ENCODE assay signal across 13 cellular contexts in genomic region chr17:49214665-49215360, GRCh38. TPM values are rescaled to one million over a fixed set of nuclear protein-coding genes. Genes with fewer than 3 reads are reported as not detected.
DNase-seq lines count a peak whose midpoint lies in the region; ATAC-seq and TF ChIP-seq lines count a peak whose summit lies in the region.
"Had no signal": no experiment of that assay in that cellular context is flagged by ENCODE, and none has a peak within 500 bp of the region (broad histone marks: within the 10 kb centered on the region; RNA-seq: fewer than 3 reads in every experiment).

No MANE protein-coding gene starts in this region.

- ATAC-seq in effector memory CD8-positive, alpha-beta T cell (replicated peaks), result no peak
- no peak for ATAC-seq in HG02973 (IDR thresholded peaks at IDR 0.05; ENCODE audit: unreplicated experiment)
- ATAC-seq: foreskin keratinocyte had no signal

- peaks cover 53% of the 10 kb centered on the region for H3K36me3 Mint-ChIP-seq in activated CD4-positive, alpha-beta T cell treated with anti-CD3 and anti-CD28 coated beads, Interleukin-2, amount 10 ng/mL, durations not matched to agents 7 days and 5 days (ENCODE audit: low read depth)
- H3K36me3 Mint-ChIP-seq in effector memory CD8-positive, alpha-beta T cell (ENCODE audit: insufficient read depth), result peaks cover 63% of the 10 kb centered on the region

- H3F3A ChIP-seq in OCI-LY1 (ENCODE audit: insufficient read depth, low read length), result 0 out of 2 replicates have a peak, but pooled peaks cover 6% of the 10 kb centered on the region

- no peaks in the 10 kb centered on the region for H3K27me3 ChIP-seq in OCI-LY1 (ENCODE audit: insufficient read depth, low read length)
- no peaks in the 10 kb centered on the region for H3K27me3 ChIP-seq in spleen (replicated peaks in 1 of 7)
- H3K27me3 ChIP-seq: cardiac muscle cell had no signal

- POLR2A ChIA-PET in activated CD4-positive, alpha-beta T cell treated with anti-CD3 and anti-CD28 coated beads, Interleukin-2, amount 10 ng/mL, durations not matched to agents 7 days and 5 days (lab: Charles Lee), result interaction anchor here (0.6 to 0.7 kb wide), 2 partner anchors 21 to 536 kb away, joined by 3 to 5 read pairs; no protein-coding TSS in a partner anchor

- no peak for TF ChIP-seq POLR2A in spleen (IDR thresholded peaks at IDR 0.05)

- H3K36me3 ChIP-seq in OCI-LY1 (ENCODE audit: insufficient read depth, low read length), result peaks cover 33% of the 10 kb centered on the region
- peaks cover 0 to 57% (median 4%) of the 10 kb centered on the region in 6 donors for H3K36me3 ChIP-seq in spleen
- H3K36me3 ChIP-seq: cardiac muscle cell had no signal

- no peaks in the 10 kb centered on the region for H3K9me2 ChIP-seq in OCI-LY1 (ENCODE audit: low read depth, low read length)

- H3K9me3 ChIP-seq in OCI-LY1 (ENCODE audit: low read length) (no peaks in the 10 kb centered on the region), spleen (no peaks in the 10 kb centered on the region)

- DNase-seq in activated CD4-positive, alpha-beta T cell treated with anti-CD3 and anti-CD28 coated beads, Interleukin-2, amount 10 ng/mL, durations not matched to agents 7 days and 5 days, result no peak
- DNase-seq in activated CD4-positive, alpha-beta T cell treated with anti-CD3 and anti-CD28 coated beads for 1 hour, result no peak
- no peak for DNase-seq in effector memory CD8-positive, alpha-beta T cell
- DNase-seq in spleen (no peak), NCI-H2081 treated with DMSO at 0.1 percent for 48 hours (lab: John Stamatoyannopoulos, UW) (no peak), HCEC 1CT (no peak)
- DNase-seq: activated CD4-positive, alpha-beta T cell treated with anti-CD3 and anti-CD28 coated beads, Interleukin-2, amount 50 U/mL, for 4 hours; foreskin keratinocyte; SHP77; small intestine had no signal

- peak overlapping the region; percentile 94 for H3K4me2 ChIP-seq in OCI-LY1 (ENCODE audit: low read length)

- intact Hi-C loops in spleen (cut with DNase I; ENCODE audit: low total_unique reads), result no loop called here

- no peaks in the 10 kb centered on the region for H4K20me1 ChIP-seq in OCI-LY1 (ENCODE audit: insufficient read depth, low read length)

- peak overlapping the region; percentile 73 for H3K4me3 ChIP-seq in OCI-LY1 (ENCODE audit: low read depth, low read length, poor library complexity, severe bottlenecking)
- H3K4me3 ChIP-seq in spleen, result peak overlapping the region in 6 of 8 donors; percentile 63 to 88 (median 76)
- H3K4me3 ChIP-seq: cardiac muscle cell had no signal

- H3K27ac ChIP-seq in OCI-LY1 (ENCODE audit: low read depth, low read length, poor library complexity, severe bottlenecking), result peak overlapping the region; percentile 93
- H3K27ac ChIP-seq in spleen, result peak overlapping the region; percentile 68 to 94 (median 87)
- H3K27ac ChIP-seq: cardiac muscle cell, foreskin keratinocyte had no signal

- peak overlapping the region; percentile 31 for H3K27ac Mint-ChIP-seq in activated CD4-positive, alpha-beta T cell treated with anti-CD3 and anti-CD28 coated beads, Interleukin-2, amount 10 ng/mL, durations not matched to agents 7 days and 5 days
- peak overlapping the region; percentile 84 to 97 for H3K27ac Mint-ChIP-seq in effector memory CD8-positive, alpha-beta T cell

- 41 to 61% (median 52%) methylated on average over 12 of the region's 12 CpGs for WGBS in spleen, 5 donors

- 0 out of 2 replicates have a peak, but pooled peaks cover 3% of the 10 kb centered on the region for H3K79me2 ChIP-seq in OCI-LY1 (ENCODE audit: insufficient read depth, low read length)

- H3K27me3 Mint-ChIP-seq in activated CD4-positive, alpha-beta T cell treated with anti-CD3 and anti-CD28 coated beads, Interleukin-2, amount 10 ng/mL, durations not matched to agents 7 days and 5 days, result no peaks in the 10 kb centered on the region
- no peaks in the 10 kb centered on the region for H3K27me3 Mint-ChIP-seq in effector memory CD8-positive, alpha-beta T cell

- CTCF ChIA-PET in activated CD4-positive, alpha-beta T cell treated with anti-CD3 and anti-CD28 coated beads, Interleukin-2, amount 10 ng/mL, durations not matched to agents 7 days and 5 days (lab: Charles Lee), result interaction anchor here (1.1 to 1.5 kb wide), 3 partner anchors 11 to 22 kb away, joined by 3 to 5 read pairs (median 5); no protein-coding TSS in a partner anchor

- peak overlapping the region; percentile 57; the same call in 1 of the 2 replicates for H3K9ac ChIP-seq in OCI-LY1 (ENCODE audit: low read length)

- H3K4me1 Mint-ChIP-seq in activated CD4-positive, alpha-beta T cell treated with anti-CD3 and anti-CD28 coated beads, Interleukin-2, amount 10 ng/mL, durations not matched to agents 7 days and 5 days, result peaks cover 85% of the 10 kb centered on the region
- H3K4me1 Mint-ChIP-seq in effector memory CD8-positive, alpha-beta T cell (ENCODE audit: low read depth in 2 of 2), result peaks cover 80 to 86% of the 10 kb centered on the region in 2 donors

- TF ChIP-seq CTCF in OCI-LY1 (IDR thresholded peaks at IDR 0.05; ENCODE audit: low read length), result no peak
- TF ChIP-seq CTCF in spleen (IDR thresholded peaks at IDR 0.05 in 8 of 11, conservative IDR thresholded peaks at IDR 0.05 in 3 of 11), result no peak

- H2AFZ ChIP-seq in OCI-LY1 (ENCODE audit: low read length), result no peak overlapping the region

- peak overlapping the region; percentile 57 for H3K4me3 Mint-ChIP-seq in activated CD4-positive, alpha-beta T cell treated with anti-CD3 and anti-CD28 coated beads, Interleukin-2, amount 10 ng/mL, durations not matched to agents 7 days and 5 days
- peak overlapping the region; percentile 97 to 99 for H3K4me3 Mint-ChIP-seq in effector memory CD8-positive, alpha-beta T cell

- H3K4me1 ChIP-seq in OCI-LY1 (ENCODE audit: insufficient read depth, low read length, severe bottlenecking), result peaks cover 94% of the 10 kb centered on the region
- H3K4me1 ChIP-seq in spleen, result peaks cover 73 to 100% (median 99%) of the 10 kb centered on the region in 6 donors
- H3K4me1 ChIP-seq: foreskin keratinocyte had no signal

- no peaks in the 10 kb centered on the region for H3K9me3 Mint-ChIP-seq in activated CD4-positive, alpha-beta T cell treated with anti-CD3 and anti-CD28 coated beads, Interleukin-2, amount 10 ng/mL, durations not matched to agents 7 days and 5 days
- no peaks in the 10 kb centered on the region for H3K9me3 Mint-ChIP-seq in effector memory CD8-positive, alpha-beta T cell

RNA-seq across cellular contexts. Expression of gene ABI3, which starts 4.3 kb away (rescaled TPM):
- 10 to 100 TPM; 58.4 to 59.4 TPM for total RNA-seq in activated CD4-positive, alpha-beta T cell treated with anti-CD3 and anti-CD28 coated beads, Interleukin-2, amount 10 ng/mL, durations not matched to agents 7 days and 5 days
- 100 to 1,000 TPM in 2 of 7 donors, 10 to 100 TPM in 5; 74.0 to 121 (median 87.2) TPM for total RNA-seq in spleen
- polyA plus RNA-seq in spleen, result 10 to 100 TPM; 51.3 to 94.7 (median 56.6) TPM
- total RNA-seq: foreskin keratinocyte had no signal
- polyA plus RNA-seq: cardiac muscle cell, foreskin keratinocyte had no signal

RNA-seq across cellular contexts. Expression of gene GNGT2, which starts 4.4 kb away (rescaled TPM):
- 10 to 100 TPM; 15.0 to 15.9 TPM for total RNA-seq in activated CD4-positive, alpha-beta T cell treated with anti-CD3 and anti-CD28 coated beads, Interleukin-2, amount 10 ng/mL, durations not matched to agents 7 days and 5 days
- total RNA-seq in spleen, result 10 to 100 TPM; 17.2 to 32.9 (median 21.9) TPM
- polyA plus RNA-seq in spleen, result 10 to 100 TPM; 22.7 to 42.9 (median 34.1) TPM
- total RNA-seq: cardiac muscle cell, foreskin keratinocyte had no signal
- polyA plus RNA-seq: cardiac muscle cell, foreskin keratinocyte had no signal

RNA-seq across cellular contexts. Expression of gene PHOSPHO1, which starts 15.8 kb away (rescaled TPM):
- total RNA-seq in activated CD4-positive, alpha-beta T cell treated with anti-CD3 and anti-CD28 coated beads, Interleukin-2, amount 10 ng/mL, durations not matched to agents 7 days and 5 days, result not detected
- total RNA-seq in spleen, result 10 to 100 TPM in 2 of 7 donors, 1 to 10 TPM in 5; 1.5 to 12.2 (median 6.9) TPM
- 1 to 10 TPM in 1 of 3 donors, under 1 TPM in 2; 0.80 to 2.1 (median 0.96) TPM for polyA plus RNA-seq in spleen
- total RNA-seq: cardiac muscle cell had no signal
- polyA plus RNA-seq: cardiac muscle cell had no signal
